In the genomic region with DNA sequence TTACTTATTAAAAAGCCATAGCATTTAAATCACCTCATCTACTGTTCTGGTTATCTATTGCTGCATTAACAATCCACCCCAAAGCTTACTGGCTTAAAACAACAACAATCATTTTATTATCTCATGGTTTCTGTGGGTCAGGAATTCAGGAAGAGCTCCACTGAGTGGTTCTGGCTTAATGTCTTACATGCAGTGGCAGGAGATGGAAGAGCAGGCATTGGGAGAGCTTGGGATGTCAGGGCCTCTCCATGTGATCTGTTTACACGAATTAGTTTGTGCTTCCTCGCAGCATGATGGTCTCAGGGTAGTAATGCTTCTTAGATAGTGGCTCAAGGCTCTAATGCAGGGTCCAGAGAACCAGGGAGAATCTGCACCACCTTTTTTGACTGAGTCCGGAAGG, we compare ENCODE assay signal across 1 cellular context.
TF ChIP-seq lines count a peak whose summit lies in the region.

No MANE protein-coding gene starts in this region.

TF ChIP-seq in SK-N-SH, 30 proteins besides CTCF, POLR2A, EP300 and RAD21:
- TF ChIP-seq, protein P1, sequence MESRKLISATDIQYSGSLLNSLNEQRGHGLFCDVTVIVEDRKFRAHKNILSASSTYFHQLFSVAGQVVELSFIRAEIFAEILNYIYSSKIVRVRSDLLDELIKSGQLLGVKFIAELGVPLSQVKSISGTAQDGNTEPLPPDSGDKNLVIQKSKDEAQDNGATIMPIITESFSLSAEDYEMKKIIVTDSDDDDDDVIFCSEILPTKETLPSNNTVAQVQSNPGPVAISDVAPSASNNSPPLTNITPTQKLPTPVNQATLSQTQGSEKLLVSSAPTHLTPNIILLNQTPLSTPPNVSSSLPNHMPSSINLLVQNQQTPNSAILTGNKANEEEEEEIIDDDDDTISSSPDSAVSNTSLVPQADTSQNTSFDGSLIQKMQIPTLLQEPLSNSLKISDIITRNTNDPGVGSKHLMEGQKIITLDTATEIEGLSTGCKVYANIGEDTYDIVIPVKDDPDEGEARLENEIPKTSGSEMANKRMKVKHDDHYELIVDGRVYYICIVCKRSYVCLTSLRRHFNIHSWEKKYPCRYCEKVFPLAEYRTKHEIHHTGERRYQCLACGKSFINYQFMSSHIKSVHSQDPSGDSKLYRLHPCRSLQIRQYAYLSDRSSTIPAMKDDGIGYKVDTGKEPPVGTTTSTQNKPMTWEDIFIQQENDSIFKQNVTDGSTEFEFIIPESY (IDR thresholded peaks at IDR 0.05; ENCODE audit: borderline replicate concordance, low read depth): no peak
- TF ChIP-seq TEAD4 (IDR thresholded peaks at IDR 0.05; ENCODE audit: borderline replicate concordance, insufficient read depth) (no peak), SMC3 (IDR thresholded peaks at IDR 0.05; ENCODE audit: low read depth, low read length) (no peak), MXI1 (IDR thresholded peaks at IDR 0.05; ENCODE audit: low read depth, low read length) (no peak)
- TF ChIP-seq, protein P2, sequence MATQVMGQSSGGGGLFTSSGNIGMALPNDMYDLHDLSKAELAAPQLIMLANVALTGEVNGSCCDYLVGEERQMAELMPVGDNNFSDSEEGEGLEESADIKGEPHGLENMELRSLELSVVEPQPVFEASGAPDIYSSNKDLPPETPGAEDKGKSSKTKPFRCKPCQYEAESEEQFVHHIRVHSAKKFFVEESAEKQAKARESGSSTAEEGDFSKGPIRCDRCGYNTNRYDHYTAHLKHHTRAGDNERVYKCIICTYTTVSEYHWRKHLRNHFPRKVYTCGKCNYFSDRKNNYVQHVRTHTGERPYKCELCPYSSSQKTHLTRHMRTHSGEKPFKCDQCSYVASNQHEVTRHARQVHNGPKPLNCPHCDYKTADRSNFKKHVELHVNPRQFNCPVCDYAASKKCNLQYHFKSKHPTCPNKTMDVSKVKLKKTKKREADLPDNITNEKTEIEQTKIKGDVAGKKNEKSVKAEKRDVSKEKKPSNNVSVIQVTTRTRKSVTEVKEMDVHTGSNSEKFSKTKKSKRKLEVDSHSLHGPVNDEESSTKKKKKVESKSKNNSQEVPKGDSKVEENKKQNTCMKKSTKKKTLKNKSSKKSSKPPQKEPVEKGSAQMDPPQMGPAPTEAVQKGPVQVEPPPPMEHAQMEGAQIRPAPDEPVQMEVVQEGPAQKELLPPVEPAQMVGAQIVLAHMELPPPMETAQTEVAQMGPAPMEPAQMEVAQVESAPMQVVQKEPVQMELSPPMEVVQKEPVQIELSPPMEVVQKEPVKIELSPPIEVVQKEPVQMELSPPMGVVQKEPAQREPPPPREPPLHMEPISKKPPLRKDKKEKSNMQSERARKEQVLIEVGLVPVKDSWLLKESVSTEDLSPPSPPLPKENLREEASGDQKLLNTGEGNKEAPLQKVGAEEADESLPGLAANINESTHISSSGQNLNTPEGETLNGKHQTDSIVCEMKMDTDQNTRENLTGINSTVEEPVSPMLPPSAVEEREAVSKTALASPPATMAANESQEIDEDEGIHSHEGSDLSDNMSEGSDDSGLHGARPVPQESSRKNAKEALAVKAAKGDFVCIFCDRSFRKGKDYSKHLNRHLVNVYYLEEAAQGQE (IDR thresholded peaks at IDR 0.05; ENCODE audit: low read depth, low read length): no peak
